Comparison of ENCODE assay signal across 13 cellular contexts in the genomic region with DNA sequence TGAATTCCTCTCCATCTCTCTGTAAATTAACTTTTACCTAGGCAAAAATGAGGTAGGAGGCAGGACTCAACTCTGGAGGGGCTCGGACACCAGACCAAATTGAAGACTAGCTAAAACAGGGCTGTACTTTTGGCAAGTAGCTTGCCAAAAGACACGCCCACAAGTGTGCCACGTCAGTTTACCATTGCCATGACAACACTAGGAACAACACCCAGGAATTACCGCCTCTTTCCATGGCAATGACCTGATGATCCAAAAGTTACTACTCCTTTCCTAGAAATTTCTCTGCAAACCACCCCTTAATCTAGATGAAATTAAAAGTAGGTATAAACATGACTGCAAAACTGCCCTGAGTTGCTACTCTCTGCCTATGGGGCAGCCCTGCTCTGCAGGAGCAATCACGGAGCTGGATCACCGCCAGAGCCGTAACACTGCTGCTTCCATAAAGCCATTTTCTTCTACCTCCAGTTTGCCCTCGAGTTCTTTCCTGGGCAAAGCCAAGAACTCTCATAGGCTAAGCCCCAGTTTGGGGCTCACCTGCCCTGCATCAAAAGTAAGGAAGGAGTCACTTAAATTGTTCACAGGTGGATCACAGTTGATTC.
DNase-seq lines count a peak whose midpoint lies in the region; ATAC-seq, FAIRE-seq and TF ChIP-seq lines count a peak whose summit lies in the region.
"Had no signal": no experiment of that assay in that cellular context is flagged by ENCODE, and none has a peak within 500 bp of the region (broad histone marks: within the 10 kb centered on the region; RNA-seq: fewer than 3 reads in every experiment).

No MANE protein-coding gene starts in this region.

- H3K4me2 ChIP-seq in IMR-90 (ENCODE audit: low read depth, low read length) (no peak overlapping the region), HepG2 (ENCODE audit: low read depth, low read length) (no peak overlapping the region)

- TF ChIP-seq EP300 in HepG2 (IDR thresholded peaks at IDR 0.05; ENCODE audit: low read depth in 2 of 2, low read length in 2 of 2) (no peak), HepG2 (CRISPR knock-in tag; IDR thresholded peaks at IDR 0.05; ENCODE audit: borderline replicate concordance) (no peak)

- no peak overlapping the region for H2BK20ac ChIP-seq in IMR-90 (ENCODE audit: low read depth, low read length)

- no peaks in the 10 kb centered on the region for H3K36me3 ChIP-seq in IMR-90 (ENCODE audit: control insufficient read depth, insufficient read depth, low read length)
- no peaks in the 10 kb centered on the region for H3K36me3 ChIP-seq in bronchial epithelial cell (ENCODE audit: control insufficient read depth, insufficient read depth, low read length)
- no peaks in the 10 kb centered on the region for H3K36me3 ChIP-seq in HepG2 (replicated peaks in 1 of 2; ENCODE audit: control insufficient read depth in 1 of 2, insufficient read depth in 2 of 2, low read length in 2 of 2)
- H3K36me3 ChIP-seq: suprapubic skin had no signal

- BruUV-seq in IMR-90 (replicated peaks; lab: Mats Ljungman, UMichigan) (no TSS peak), HepG2 (replicated peaks; lab: Mats Ljungman, UMichigan) (no TSS peak)

- no peak overlapping the region for H2AFZ ChIP-seq in IMR-90 (replicated peaks; ENCODE audit: low read length, poor library complexity)
- H2AFZ ChIP-seq in HepG2 (ENCODE audit: low read length) = no peak overlapping the region

- no peaks in the 10 kb centered on the region for H3K79me2 ChIP-seq in HepG2 (ENCODE audit: insufficient read depth, low read length)

- H4K5ac ChIP-seq in IMR-90 (ENCODE audit: low read depth, low read length) = no peak overlapping the region

- H3K4me1 ChIP-seq in IMR-90 (ENCODE audit: control insufficient read depth, insufficient read depth, low read length) = 0 out of 2 replicates have a peak, but pooled peaks cover 2% of the 10 kb centered on the region
- no peaks in the 10 kb centered on the region for H3K4me1 ChIP-seq in HepG2 (ENCODE audit: insufficient read depth, low read length)

- no peak overlapping the region for H4K91ac ChIP-seq in IMR-90 (ENCODE audit: insufficient read depth, low read depth, low read length)

- no peak overlapping the region for H3K4ac ChIP-seq in IMR-90 (ENCODE audit: low read depth, low read length)

- no peaks in the 10 kb centered on the region for H4K20me1 ChIP-seq in IMR-90 (ENCODE audit: insufficient read depth, low read length)
- H4K20me1 ChIP-seq in HepG2 (ENCODE audit: insufficient read depth, low read length) = no peaks in the 10 kb centered on the region

- H3K27ac ChIP-seq in IMR-90 (ENCODE audit: insufficient read depth, low read length) (no peak overlapping the region), HepG2 (ENCODE audit: extremely low read length, insufficient read depth, low read length) (no peak overlapping the region)
- H3K27ac ChIP-seq: suprapubic skin had no signal

- TF ChIP-seq RAD21 in IMR-90 (IDR thresholded peaks at IDR 0.05; ENCODE audit: low read length) (no peak), HepG2 (CRISPR knock-in tag; IDR thresholded peaks at IDR 0.05) (no peak)

- no peak overlapping the region for H2AK9ac ChIP-seq in IMR-90 (replicated peaks; ENCODE audit: low read depth, low read length, poor library complexity)

- CTCF ChIA-PET in IMR-90 (lab: Yijun Ruan, JAX) (no interaction called here), HepG2 (lab: Yijun Ruan, JAX; ENCODE audit: low intra/inter-chr PET ratio, low total read pairs) (no interaction called here)

- no peak overlapping the region for H2BK15ac ChIP-seq in IMR-90 (ENCODE audit: low read depth, low read length)

- H3K9me3 ChIP-seq in IMR-90 (ENCODE audit: control insufficient read depth, insufficient read depth, low read length) (no peaks in the 10 kb centered on the region), HepG2 (ENCODE audit: low read length) (no peaks in the 10 kb centered on the region)
- H3K9me3 ChIP-seq: suprapubic skin had no signal

- H2BK5ac ChIP-seq in IMR-90 (ENCODE audit: low read depth, low read length, poor library complexity, severe bottlenecking) = no peak overlapping the region

- POLR2A ChIA-PET in IMR-90 (lab: Charles Lee; ENCODE audit: unreplicated experiment) (no interaction called here), HepG2 (lab: Yijun Ruan, JAX) (no interaction called here)

- no peak overlapping the region for H4K8ac ChIP-seq in IMR-90 (ENCODE audit: low read depth in 2 of 2, low read length in 2 of 2)

- H2AK5ac ChIP-seq in IMR-90 (ENCODE audit: low read depth, low read length) = no peak overlapping the region

- DNase-seq in EH (ENCODE audit: low read depth) (peak; percentile 44), IMR-90 (peak; percentile 14), bronchial epithelial cell (ENCODE audit: low read depth) (peak; percentile 65), HepG2 (ENCODE audit: low spot score) (no peak), medulla oblongata (ENCODE audit: extremely low spot score) (no peak), cerebellum (ENCODE audit: low spot score) (no peak)
- DNase-seq: activated CD4-positive, alpha-beta T cell treated with anti-CD3 and anti-CD28 coated beads for 4 hours; activated T-cell treated with anti-CD3 and anti-CD28 coated beads, Interleukin-2, amount 50 U/mL, for 72 hours; effector CD4-positive, alpha-beta T cell; NCI-H1694 had no signal

- H3K9ac ChIP-seq in IMR-90 (ENCODE audit: low read depth, low read length) (no peak overlapping the region), HepG2 (ENCODE audit: insufficient read depth, low read depth, low read length) (no peak overlapping the region)

- no peaks in the 10 kb centered on the region for H3K79me1 ChIP-seq in IMR-90 (ENCODE audit: low read depth in 1 of 2, low read length in 2 of 2)

- H3K27me3 ChIP-seq in IMR-90 (ENCODE audit: control insufficient read depth, insufficient read depth, low read length) (no peaks in the 10 kb centered on the region; the same call in 1 of the 2 replicates), bronchial epithelial cell (ENCODE audit: control insufficient read depth, insufficient read depth, low read length) (no peaks in the 10 kb centered on the region), HepG2 (ENCODE audit: control insufficient read depth in 1 of 2, insufficient read depth in 2 of 2, low read length in 2 of 2) (peaks cover 3 to 39% of the 10 kb centered on the region in 2 experiments; a peak in 3 of 5 replicates)
- H3K27me3 ChIP-seq: suprapubic skin had no signal

- no peak overlapping the region for H2BK120ac ChIP-seq in IMR-90 (ENCODE audit: low read depth, low read length)

- TF ChIP-seq CTCF in IMR-90 (conservative IDR thresholded peaks at IDR 0.05; ENCODE audit: low read depth, low read length) (no peak), bronchial epithelial cell (IDR thresholded peaks at IDR 0.05; ENCODE audit: insufficient read depth, low read length, severe bottlenecking) (no peak), HepG2 (CRISPR knock-in tag; IDR thresholded peaks at IDR 0.05) (no peak)

- intact Hi-C loops in IMR-90 (cut with micrococcal nuclease) (no loop called here), HepG2 (cut with micrococcal nuclease; ENCODE audit: unreplicated experiment) (no loop called here)

- no peak overlapping the region for H3K14ac ChIP-seq in IMR-90 (replicated peaks; ENCODE audit: low read depth, low read length)

- in situ Hi-C loops in IMR-90 (cut with MboI; ENCODE audit: low sequenced_read_pairs) (no loop called here), HepG2 (cut with HindIII; ENCODE audit: extremely low pct_ligation_motif_present, low pct_unique_long_range_greater_than_20kb) (no loop called here)

- 41% methylated on average over 4 of the region's 8 CpGs; no CpG with 5 or more reads in 1 of the 2 experiments for WGBS in IMR-90 (ENCODE audit: extremely low coverage in 2 of 2, insufficient read length in 1 of 2), 2 experiments
- 38% methylated on average over 8 of the region's 8 CpGs for WGBS in HepG2 (ENCODE audit: low lambda C conversion rate)

- H3K18ac ChIP-seq in IMR-90 (ENCODE audit: low read depth, low read length) = no peak overlapping the region

- no peak overlapping the region for H3K23ac ChIP-seq in IMR-90 (ENCODE audit: low read depth, low read length)

- no peak for FAIRE-seq in bronchial epithelial cell (lab: Jason Lieb, UNC)
- no peak for FAIRE-seq in HepG2 (lab: Jason Lieb, UNC)

- ATAC-seq in IMR-90 (ENCODE audit: low read depth) = no peak
- ATAC-seq in HepG2 = no peak
- ATAC-seq in HG02981 (IDR thresholded peaks at IDR 0.05; ENCODE audit: unreplicated experiment) = no peak
- no peak for ATAC-seq in HG03045 (IDR thresholded peaks at IDR 0.05; ENCODE audit: unreplicated experiment)
- ATAC-seq: activated T-cell treated with anti-CD3 and anti-CD28 coated beads, Interleukin-2, amount 50 U/mL, for 72 hours had no signal

- no peak overlapping the region for H3K56ac ChIP-seq in IMR-90 (ENCODE audit: extremely low read depth, insufficient read depth, low read length)

- dilution Hi-C loops in IMR-90 (cut with HindIII; ENCODE audit: low sequenced_read_pairs, unreplicated experiment) = no loop called here

- TF ChIP-seq POLR2A in IMR-90 (IDR thresholded peaks at IDR 0.05; ENCODE audit: low read depth, low read length) (no peak), HepG2 (IDR thresholded peaks at IDR 0.05; ENCODE audit: insufficient read depth in 1 of 2, low read depth in 2 of 2, low read length in 2 of 2) (no peak)

- H3K9me1 ChIP-seq in IMR-90 (ENCODE audit: insufficient read depth, low read length) = no peaks in the 10 kb centered on the region

- H3K4me3 ChIP-seq in IMR-90 (ENCODE audit: insufficient read depth, low read depth, low read length) (no peak overlapping the region), bronchial epithelial cell (ENCODE audit: low read depth, low read length) (no peak overlapping the region), HepG2 (replicated peaks in 1 of 3; ENCODE audit: insufficient read depth in 1 of 3, low read depth in 2 of 3, low read length in 3 of 3) (no peak overlapping the region)
- H3K4me3 ChIP-seq: suprapubic skin had no signal

TF ChIP-seq in IMR-90, 13 proteins besides CTCF, POLR2A, EP300 and RAD21:
- TF ChIP-seq NFE2L2 (IDR thresholded peaks at IDR 0.05; ENCODE audit: low read depth, low read length) (no peak), FOS (IDR thresholded peaks at IDR 0.05; ENCODE audit: low read depth, low read length) (no peak), RCOR1 (IDR thresholded peaks at IDR 0.05; ENCODE audit: insufficient replicate concordance, low read length) (no peak), CEBPB (IDR thresholded peaks at IDR 0.05; ENCODE audit: low read depth, low read length) (no peak)

TF ChIP-seq in HepG2, 621 proteins besides CTCF, POLR2A, EP300 and RAD21:
- TF ChIP-seq RFX1 (IDR thresholded peaks at IDR 0.05) (peak; percentile 43; the same call in 1 of the 2 replicates), MZF1 (CRISPR knock-in tag; IDR thresholded peaks at IDR 0.05; ENCODE audit: borderline replicate concordance) (no peak), RFX3 (CRISPR knock-in tag; IDR thresholded peaks at IDR 0.05) (peak; percentile 48; the same call in 1 of the 2 replicates)

Comparison
In these comparisons a context has a peak if more than half of its experiments do, and no peak if none do; other contexts are left out.
1. DNase-seq: peak in EH (single experiment), IMR-90 (single experiment) and bronchial epithelial cell (single experiment); none in HepG2 (single experiment), medulla oblongata (single experiment) and cerebellum (single experiment).